ENCODE assay signal across 8 cellular contexts in genomic region chr6:32254761-32255211, GRCh38. TPM values are rescaled to one million over a fixed set of nuclear protein-coding genes. Genes with fewer than 3 reads are reported as not detected.
DNase-seq lines count a peak whose midpoint lies in the region; ATAC-seq and TF ChIP-seq lines count a peak whose summit lies in the region.

No MANE protein-coding gene starts in this region.

- H3K27ac Mint-ChIP-seq in naive thymus-derived CD4-positive, alpha-beta T cell: peak overlapping the region in 4 of 9 donors; percentile 7 to 66 (median 56)

- CTCF ChIA-PET in naive thymus-derived CD4-positive, alpha-beta T cell (lab: Charles Lee): interaction anchor here (0.6 to 1.0 kb wide), 4 partner anchors 8 to 532 kb away, joined by 3 to 4 read pairs (median 3); no protein-coding TSS in a partner anchor

- H3K4me1 Mint-ChIP-seq in naive thymus-derived CD4-positive, alpha-beta T cell: peaks cover 15 to 37% (median 28%) of the 10 kb centered on the region in 7 donors

- ATAC-seq in Right ventricle myocardium inferior (peak; percentile 31), HG02678 (IDR thresholded peaks at IDR 0.05; ENCODE audit: unreplicated experiment) (no peak), HG03039 (IDR thresholded peaks at IDR 0.05; ENCODE audit: unreplicated experiment) (no peak)
- no peak for ATAC-seq in naive thymus-derived CD4-positive, alpha-beta T cell

- no peak for DNase-seq in Right ventricle myocardium inferior (ENCODE audit: missing footprints)
- no peak for DNase-seq in cardiac septum (ENCODE audit: low spot score)
- no peak for DNase-seq in esophagus squamous epithelium (lab: John Stamatoyannopoulos, UW)
- DNase-seq in naive thymus-derived CD4-positive, alpha-beta T cell: no peak
- DNase-seq in T-helper 9 cell: no peak
- DNase-seq in GM10266 (ENCODE audit: extremely low spot score): no peak

- peaks cover 0 to 4% (median 0%) of the 10 kb centered on the region in 5 donors for H3K36me3 Mint-ChIP-seq in naive thymus-derived CD4-positive, alpha-beta T cell

- peaks cover 0 to 3% (median 0%) of the 10 kb centered on the region in 11 donors for H3K9me3 Mint-ChIP-seq in naive thymus-derived CD4-positive, alpha-beta T cell

- POLR2A ChIA-PET in naive thymus-derived CD4-positive, alpha-beta T cell (lab: Charles Lee): interaction anchor here (1.5 kb wide), 1 partner anchor 59 kb away, joined by 6 read pairs; no protein-coding TSS in a partner anchor

- peak overlapping the region in 8 of 10 donors; percentile 63 to 86 (median 76) for H3K4me3 Mint-ChIP-seq in naive thymus-derived CD4-positive, alpha-beta T cell

- H3K27me3 ChIP-seq in esophagus squamous epithelium: no peaks in the 10 kb centered on the region
- no peaks in the 10 kb centered on the region for H3K27me3 ChIP-seq in naive thymus-derived CD4-positive, alpha-beta T cell (ENCODE audit: control insufficient read depth in 2 of 2, insufficient read depth in 2 of 2, low read length in 2 of 2)

- H3K4me3 ChIP-seq in esophagus squamous epithelium: peak overlapping the region; percentile 23 to 63 (median 41)
- peak overlapping the region; percentile 6 for H3K4me3 ChIP-seq in naive thymus-derived CD4-positive, alpha-beta T cell (ENCODE audit: low read length)

- H3K27me3 Mint-ChIP-seq in naive thymus-derived CD4-positive, alpha-beta T cell: peaks cover 0 to 44% (median 0%) of the 10 kb centered on the region in 5 donors

- no peak for TF ChIP-seq CTCF in esophagus squamous epithelium (IDR thresholded peaks at IDR 0.05)
- TF ChIP-seq CTCF in GM10266 (IDR thresholded peaks at IDR 0.05; ENCODE audit: control insufficient read depth, insufficient read depth, low read depth, missing control alignments): no peak

- intact Hi-C loops in Right ventricle myocardium inferior (cut with DNase I) (loop anchor here (2.0 kb wide), 1 partner anchor 138 kb away; no protein-coding TSS in a partner anchor), cardiac septum (cut with DNase I) (loop anchor here (1.0 to 5.0 kb wide), 2 partner anchors 9 to 57 kb away; no protein-coding TSS in a partner anchor), esophagus squamous epithelium (cut with DNase I) (no loop called here)
- intact Hi-C loops in naive thymus-derived CD4-positive, alpha-beta T cell (cut with micrococcal nuclease): loop anchor here in 1 of 2 donors (1.0 kb wide), 1 partner anchor 9 kb away; no protein-coding TSS in a partner anchor

- 21 to 38% methylated on average over 11 to 12 of the region's 12 CpGs for WGBS in esophagus squamous epithelium, 2 donors

- no peaks in the 10 kb centered on the region for H3K36me3 ChIP-seq in esophagus squamous epithelium
- no peaks in the 10 kb centered on the region for H3K36me3 ChIP-seq in naive thymus-derived CD4-positive, alpha-beta T cell (ENCODE audit: control insufficient read depth in 2 of 3, insufficient read depth in 3 of 3, low read length in 3 of 3)

- no peaks in the 10 kb centered on the region for H3K9me3 ChIP-seq in esophagus squamous epithelium
- no peaks in the 10 kb centered on the region for H3K9me3 ChIP-seq in naive thymus-derived CD4-positive, alpha-beta T cell (ENCODE audit: control insufficient read depth in 2 of 3, low read length in 3 of 3)

- TF ChIP-seq POLR2A in esophagus squamous epithelium (IDR thresholded peaks at IDR 0.05): no peak

- peaks cover 0 to 14% (median 5%) of the 10 kb centered on the region in 3 donors for H3K4me1 ChIP-seq in esophagus squamous epithelium
- peaks cover 0 to 14% of the 10 kb centered on the region in 2 donors for H3K4me1 ChIP-seq in naive thymus-derived CD4-positive, alpha-beta T cell (ENCODE audit: control insufficient read depth in 2 of 2, insufficient read depth in 2 of 2, low read length in 2 of 2)

- H3K27ac ChIP-seq in esophagus squamous epithelium: peak overlapping the region; percentile 38 to 83 (median 73)
- no peak overlapping the region for H3K27ac ChIP-seq in naive thymus-derived CD4-positive, alpha-beta T cell (ENCODE audit: low read depth, low read length)

RNA-seq across cellular contexts. Expression of gene NOTCH4, which starts 30.9 kb away (rescaled TPM):
- total RNA-seq in Right ventricle myocardium inferior: 24.4 TPM
- 31.2 TPM for total RNA-seq in cardiac septum
- total RNA-seq in esophagus squamous epithelium: 10 to 100 TPM in 1 of 4 donors, 1 to 10 TPM in 3; 4.7 to 13.2 (median 5.9) TPM
- 1 to 10 TPM in 2 of 5 experiments, under 1 TPM in 3; 0.27 to 4.7 (median 0.81) TPM for total RNA-seq in naive thymus-derived CD4-positive, alpha-beta T cell
- polyA plus RNA-seq in naive thymus-derived CD4-positive, alpha-beta T cell: under 1 TPM; 0.32 to 0.59 TPM
